In genomic region chr5:56148453-56148971, GRCh38 we compare ENCODE assay signal across 8 cellular contexts.
A peak's percentile ranks its signal among the peaks of the same experiment; 100 is the strongest.
DNase-seq lines count a peak whose midpoint lies in the region; ATAC-seq and TF ChIP-seq lines count a peak whose summit lies in the region.

No MANE protein-coding gene starts in this region.

- DNase-seq in GM19240 (ENCODE audit: insufficient read length, low spot score) (peak; percentile 42), NCI-H774 (lab: John Stamatoyannopoulos, UW) (peak; percentile 28), mesothelial cell of epicardium (ENCODE audit: low spot score in 2 of 2, unreplicated experiment in 2 of 2) (no peak), uterus (no peak), iPS-NIHi11 (ENCODE audit: low spot score) (no peak), MG63 (no peak), esophagus squamous epithelium (lab: John Stamatoyannopoulos, UW) (no peak)

- H3K4me3 ChIP-seq in uterus (no peak overlapping the region), MG63 (no peak overlapping the region), esophagus squamous epithelium (no peak overlapping the region)

- H3K27ac Mint-ChIP-seq in mesothelial cell of epicardium = peak overlapping the region; percentile 81

- peak; percentile 91 for ATAC-seq in HG03045 (IDR thresholded peaks at IDR 0.05; ENCODE audit: unreplicated experiment)

- H3K27me3 ChIP-seq in uterus (no peaks in the 10 kb centered on the region), MG63 (no peaks in the 10 kb centered on the region), esophagus squamous epithelium (no peaks in the 10 kb centered on the region)

- H3K4me1 Mint-ChIP-seq in mesothelial cell of epicardium = peaks cover 30% of the 10 kb centered on the region

- no peaks in the 10 kb centered on the region for H3K9me3 Mint-ChIP-seq in mesothelial cell of epicardium

- no peaks in the 10 kb centered on the region for H3K9me3 ChIP-seq in uterus
- H3K9me3 ChIP-seq in MG63 = no peaks in the 10 kb centered on the region
- H3K9me3 ChIP-seq in esophagus squamous epithelium = no peaks in the 10 kb centered on the region

- no peak for TF ChIP-seq CTCF in mesothelial cell of epicardium (IDR thresholded peaks at IDR 0.05; ENCODE audit: unreplicated experiment)
- TF ChIP-seq CTCF in uterus (IDR thresholded peaks at IDR 0.05) = no peak
- no peak for TF ChIP-seq CTCF in esophagus squamous epithelium (IDR thresholded peaks at IDR 0.05)

- WGBS in esophagus squamous epithelium, 2 donors = 60 to 71% methylated on average over 4 of the region's 4 CpGs

- no peaks in the 10 kb centered on the region for H3K27me3 Mint-ChIP-seq in mesothelial cell of epicardium (ENCODE audit: low read depth)

- intact Hi-C loops in uterus (cut with DNase I; ENCODE audit: low total_unique reads) = no loop called here
- intact Hi-C loops in esophagus squamous epithelium (cut with DNase I) = no loop called here

- TF ChIP-seq POLR2A in uterus (IDR thresholded peaks at IDR 0.05) (no peak), esophagus squamous epithelium (IDR thresholded peaks at IDR 0.05) (no peak)

- no peaks in the 10 kb centered on the region for H3K36me3 Mint-ChIP-seq in mesothelial cell of epicardium

- no peaks in the 10 kb centered on the region for H3K36me3 ChIP-seq in uterus
- no peaks in the 10 kb centered on the region for H3K36me3 ChIP-seq in MG63
- H3K36me3 ChIP-seq in esophagus squamous epithelium = no peaks in the 10 kb centered on the region

- no peak overlapping the region for H3K4me3 Mint-ChIP-seq in mesothelial cell of epicardium

- no peaks in the 10 kb centered on the region for H3K4me1 ChIP-seq in uterus
- H3K4me1 ChIP-seq in esophagus squamous epithelium = no peaks in the 10 kb centered on the region

- no peak overlapping the region for H3K27ac ChIP-seq in uterus
- peak overlapping the region in 1 of 4 donors; percentile 46 for H3K27ac ChIP-seq in esophagus squamous epithelium

Comparison
In these comparisons a context has a peak if more than half of its experiments do, and no peak if none do; other contexts are left out.
1. DNase-seq: peak in GM19240 (single experiment) and NCI-H774 (single experiment); none in mesothelial cell of epicardium (0 of 2), uterus (0 of 2), iPS-NIHi11 (single experiment), MG63 (single experiment) and esophagus squamous epithelium (single experiment).